In the genomic region with DNA sequence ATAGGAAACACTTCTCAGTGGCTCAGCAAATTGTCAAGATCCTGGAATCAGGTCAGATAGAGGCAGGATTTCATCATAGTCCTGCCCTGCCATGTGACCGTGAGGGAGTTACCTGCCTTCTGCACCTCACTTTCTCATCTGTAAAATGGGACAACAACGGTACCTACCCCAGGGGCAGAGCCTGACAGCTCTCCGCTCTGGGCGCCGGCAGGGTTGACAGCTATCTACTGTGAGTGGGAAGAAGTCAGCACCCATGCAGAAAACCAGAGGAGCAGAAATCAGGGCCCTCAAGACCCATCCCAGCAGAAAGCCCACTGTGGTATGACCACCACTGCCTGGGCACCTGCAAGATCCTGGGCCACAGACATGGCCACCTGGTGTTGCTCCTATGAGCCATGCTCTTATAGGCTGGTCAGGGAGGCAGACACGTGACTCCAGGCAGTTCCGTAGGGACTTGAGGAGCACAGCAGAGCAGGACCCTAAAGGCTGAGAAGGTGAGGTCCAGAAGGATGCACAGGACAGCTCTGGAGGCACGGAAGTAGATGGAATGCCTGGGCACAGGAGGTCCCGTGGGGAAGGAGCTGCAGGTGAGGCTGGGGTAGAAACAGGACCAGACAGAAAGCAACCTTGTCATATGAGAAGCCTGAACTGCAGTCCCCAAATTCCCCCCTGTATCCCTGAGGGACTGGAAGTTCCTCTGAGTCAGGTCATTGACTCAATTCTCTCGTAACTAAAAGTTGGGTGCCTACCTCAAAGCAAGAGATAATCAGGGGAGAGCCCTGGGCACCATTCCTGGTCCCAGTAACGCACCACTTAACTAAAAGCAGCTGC, we compare ENCODE assay signal across 23 cellular contexts.
DNase-seq lines count a peak whose midpoint lies in the region; ATAC-seq and TF ChIP-seq lines count a peak whose summit lies in the region.
"Had no signal": no experiment of that assay in that cellular context is flagged by ENCODE, and none has a peak within 500 bp of the region (broad histone marks: within the 10 kb centered on the region; RNA-seq: fewer than 3 reads in every experiment).

No MANE protein-coding gene starts in this region.

- peak; percentile 1 for DNase-seq in activated CD4-positive, alpha-beta T cell treated with anti-CD3 and anti-CD28 coated beads for 1 hour
- DNase-seq in activated CD4-positive, alpha-beta T cell treated with anti-CD3 and anti-CD28 coated beads for 48 hours = no peak
- peak; percentile 19 for DNase-seq in left lobe of liver (ENCODE audit: low spot score)
- peak; percentile 8 for DNase-seq in testis
- DNase-seq in GF-D8 (lab: John Stamatoyannopoulos, UW) = no peak
- DNase-seq in NOMO-1 treated with dmso at 0.1 percent for 144 hours (lab: John Stamatoyannopoulos, UW; ENCODE audit: unreplicated experiment) = no peak
- DNase-seq: activated naive CD8-positive, alpha-beta T cell treated with anti-CD3 and anti-CD28 coated beads, Interleukin-2, amount 50 U/mL, for 24 hours; DMS79 treated with DMSO at 0.1 percent for 48 hours; effector memory CD4-positive, alpha-beta T cell; gastrocnemius medialis; GOT3; hypothalamus; NCI-H1105 treated with DMSO at 0.1 percent for 48 hours; NCI-H524; stimulated activated CD4-positive, alpha-beta T cell treated with anti-CD3 and anti-CD28 coated beads, Interleukin-2, amount 100 ng/mL, for 24 hours; T-helper 9 cell had no signal

- no peak for ATAC-seq in left lobe of liver
- no peak for ATAC-seq in HG02798 (IDR thresholded peaks at IDR 0.05; ENCODE audit: poor library complexity, unreplicated experiment)
- ATAC-seq: activated naive CD8-positive, alpha-beta T cell treated with anti-CD3 and anti-CD28 coated beads, Interleukin-2, amount 50 U/mL, for 24 hours; gastrocnemius medialis; stimulated activated effector memory CD8-positive, alpha-beta T cell treated with anti-CD3 and anti-CD28 coated beads, Interleukin-12 subunit alpha, Interleukin-12 subunit beta, amount 100 ng/mL, for 72 hours had no signal

- H4K20me1 ChIP-seq in OCI-LY3 (ENCODE audit: insufficient read depth, low read length) = no peaks in the 10 kb centered on the region

- H3K9me3 ChIP-seq in OCI-LY3 (ENCODE audit: insufficient read depth, low read length) (no peaks in the 10 kb centered on the region), testis (no peaks in the 10 kb centered on the region)
- H3K9me3 ChIP-seq: esophagus muscularis mucosa, gastrocnemius medialis, thoracic aorta had no signal

- H2AFZ ChIP-seq in OCI-LY3 (ENCODE audit: low read depth, low read length) = no peak overlapping the region

- H3K4me3 ChIP-seq in OCI-LY3 (ENCODE audit: low read length) (peak overlapping the region; percentile 32; the same call in 1 of the 2 replicates), testis (no peak overlapping the region)
- H3K4me3 ChIP-seq: esophagus muscularis mucosa, gastrocnemius medialis, lung, skin epidermis, thoracic aorta had no signal

- TF ChIP-seq CTCF in OCI-LY3 (IDR thresholded peaks at IDR 0.05; ENCODE audit: low read depth, low read length) = no peak
- TF ChIP-seq CTCF in testis (IDR thresholded peaks at IDR 0.05) = no peak

- WGBS in testis, 2 donors = 85 to 94% methylated on average over 5 to 11 of the region's 11 CpGs

- H3K36me3 ChIP-seq in OCI-LY3 (replicated peaks; ENCODE audit: low read depth, low read length) (no peaks in the 10 kb centered on the region), testis (ENCODE audit: low read depth, missing control alignments) (no peaks in the 10 kb centered on the region)
- H3K36me3 ChIP-seq: esophagus muscularis mucosa, gastrocnemius medialis, thoracic aorta had no signal

- peak overlapping the region; percentile 54 for H3K4me2 ChIP-seq in OCI-LY3 (ENCODE audit: low read length)

- intact Hi-C loops in testis (cut with DNase I; ENCODE audit: low total_unique reads) = no loop called here

- H3K9ac ChIP-seq in OCI-LY3 (ENCODE audit: low read length) = no peak overlapping the region

- no peaks in the 10 kb centered on the region for H3K79me2 ChIP-seq in OCI-LY3 (ENCODE audit: low read length)

- H3K4me1 ChIP-seq in OCI-LY3 (ENCODE audit: low read length) (peaks cover 45% of the 10 kb centered on the region), testis (no peaks in the 10 kb centered on the region)
- H3K4me1 ChIP-seq: esophagus muscularis mucosa, gastrocnemius medialis had no signal

- TF ChIP-seq POLR2A in testis (IDR thresholded peaks at IDR 0.05) = no peak

- H3K27me3 ChIP-seq in OCI-LY3 (ENCODE audit: low read depth, low read length) (no peaks in the 10 kb centered on the region), testis (no peaks in the 10 kb centered on the region)
- H3K27me3 ChIP-seq: gastrocnemius medialis had no signal

- peak overlapping the region; percentile 69 for H3K27ac ChIP-seq in OCI-LY3 (ENCODE audit: low read length)
- no peak overlapping the region for H3K27ac ChIP-seq in testis
- H3K27ac ChIP-seq: esophagus muscularis mucosa, gastrocnemius medialis, skin epidermis, thoracic aorta had no signal

Comparison
In these comparisons a context has a peak if more than half of its experiments do, and no peak if none do; other contexts are left out.
1. DNase-seq: peak in activated CD4-positive, alpha-beta T cell treated with anti-CD3 and anti-CD28 coated beads for 1 hour (single experiment), left lobe of liver (single experiment) and testis (single experiment); none in activated CD4-positive, alpha-beta T cell treated with anti-CD3 and anti-CD28 coated beads for 48 hours (single experiment), GF-D8 (single experiment) and NOMO-1 treated with dmso at 0.1 percent for 144 hours (single experiment).